ENCODE assay signal across 16 cellular contexts in the genomic region with DNA sequence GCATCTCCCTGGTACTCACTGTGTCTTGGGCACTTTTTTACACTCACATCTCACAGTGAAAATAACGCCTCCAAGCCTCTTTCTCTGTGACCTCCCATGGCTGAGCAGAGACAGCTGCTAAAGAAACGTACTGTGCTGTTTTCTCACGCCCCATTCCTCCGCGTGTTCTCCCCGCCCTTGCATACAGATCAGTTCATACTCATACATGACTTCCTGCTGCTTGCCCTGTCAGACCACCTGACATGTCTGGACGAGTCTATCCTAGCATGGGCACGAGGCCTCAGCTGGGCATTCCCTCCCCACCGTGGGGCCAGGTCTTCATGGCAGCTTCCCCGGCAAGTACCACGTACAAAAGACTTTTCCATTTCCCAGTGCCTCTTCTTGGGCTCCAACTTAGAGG. TPM values are rescaled to one million over a fixed set of nuclear protein-coding genes. Genes with fewer than 3 reads are reported as not detected.
DNase-seq lines count a peak whose midpoint lies in the region; ATAC-seq, FAIRE-seq and TF ChIP-seq lines count a peak whose summit lies in the region.
"Had no signal": no experiment of that assay in that cellular context is flagged by ENCODE, and none has a peak within 500 bp of the region (broad histone marks: within the 10 kb centered on the region; RNA-seq: fewer than 3 reads in every experiment).

No MANE protein-coding gene starts in this region.

- H3K9me3 Mint-ChIP-seq in stimulated activated naive CD8-positive, alpha-beta T cell treated with anti-CD3 and anti-CD28 coated beads, Interleukin-15, Interleukin-2, amounts not matched to agents 100 ng/mL and 50 ng/mL, for 24 hours, result peaks cover 16% of the 10 kb centered on the region

- H3K9me3 ChIP-seq in K562 (replicated peaks; ENCODE audit: control insufficient read depth, insufficient read depth, low read depth, low read length), result no peaks in the 10 kb centered on the region
- H3K9me3 ChIP-seq in psoas muscle, result peaks cover 8% of the 10 kb centered on the region
- H3K9me3 ChIP-seq: pancreas, suprapubic skin had no signal

- peaks cover 0 to 7% of the 10 kb centered on the region in 2 experiments; a peak in 2 of 5 replicates for H3K4me1 ChIP-seq in K562 (replicated peaks in 1 of 2; ENCODE audit: control insufficient read depth in 2 of 2, insufficient read depth in 2 of 2, low read length in 2 of 2)
- H3K4me1 ChIP-seq in psoas muscle, result no peaks in the 10 kb centered on the region
- H3K4me1 ChIP-seq: pancreas had no signal

- CTCF ChIA-PET in K562 (lab: Yijun Ruan, JAX; ENCODE audit: low intra/inter-chr PET ratio), result no interaction called here

- POLR2A ChIA-PET in K562 (lab: Yijun Ruan, JAX), result interaction anchor here (0.5 to 2.3 kb wide), 3 partner anchors 12 to 150 kb away, joined by 3 to 7 read pairs (median 4); no protein-coding TSS in a partner anchor

- TF ChIP-seq RAD21 in K562 (CRISPR knock-in tag; conservative IDR thresholded peaks at IDR 0.05 in 1 of 2, IDR thresholded peaks at IDR 0.05 in 1 of 2), result no peak

- intact Hi-C loops in K562 (cut with micrococcal nuclease) (no loop called here), psoas muscle (cut with DNase I) (no loop called here)

- ATAC-seq in stimulated activated naive CD8-positive, alpha-beta T cell treated with anti-CD3 and anti-CD28 coated beads, Interleukin-15, Interleukin-2, amounts not matched to agents 100 U/mL and 50 U/mL, for 24 hours, result no peak
- ATAC-seq in HG02852 (IDR thresholded peaks at IDR 0.05; ENCODE audit: unreplicated experiment) (peak; percentile 80), K562 (peak; percentile 23; the same call in 2 of the 3 replicates), psoas muscle (no peak)
- ATAC-seq: left cardiac atrium, pancreas had no signal

- in situ Hi-C loops in K562 (cut with MboI), result no loop called here

- no peaks in the 10 kb centered on the region for H3K36me3 ChIP-seq in K562 (ENCODE audit: control insufficient read depth, insufficient read depth, low read length)
- H3K36me3 ChIP-seq in psoas muscle (ENCODE audit: insufficient read depth in 1 of 2, low read depth in 1 of 2), result no peaks in the 10 kb centered on the region
- H3K36me3 ChIP-seq: pancreas, suprapubic skin had no signal

- H3K4me1 Mint-ChIP-seq in stimulated activated naive CD8-positive, alpha-beta T cell treated with anti-CD3 and anti-CD28 coated beads, Interleukin-15, Interleukin-2, amounts not matched to agents 100 ng/mL and 50 ng/mL, for 24 hours (ENCODE audit: low read depth), result peaks cover 23% of the 10 kb centered on the region

- TF ChIP-seq EP300 in K562 (IDR thresholded peaks at IDR 0.05; ENCODE audit: low read length), result no peak

- H3K4me3 ChIP-seq in K562, result no peak overlapping the region
- H3K4me3 ChIP-seq in psoas muscle, result no peak overlapping the region
- H3K4me3 ChIP-seq: pancreas, suprapubic skin had no signal

- H2AFZ ChIP-seq in K562 (ENCODE audit: low read depth, low read length), result peak overlapping the region; percentile 7; the same call in 1 of the 2 replicates

- FAIRE-seq in K562 (lab: Jason Lieb, UNC), result no peak
- FAIRE-seq: pancreas had no signal

- H3K27me3 Mint-ChIP-seq in stimulated activated naive CD8-positive, alpha-beta T cell treated with anti-CD3 and anti-CD28 coated beads, Interleukin-15, Interleukin-2, amounts not matched to agents 100 ng/mL and 50 ng/mL, for 24 hours, result no peaks in the 10 kb centered on the region

- no peak overlapping the region for H3K27ac ChIP-seq in K562 (ENCODE audit: extremely low read depth, low read depth, low read length)
- no peak overlapping the region for H3K27ac ChIP-seq in psoas muscle
- H3K27ac ChIP-seq: pancreas, suprapubic skin had no signal

- TF ChIP-seq CTCF in K562 (IDR thresholded peaks at IDR 0.05 in 2 of 3, conservative IDR thresholded peaks at IDR 0.05 in 1 of 3; ENCODE audit: insufficient read depth in 2 of 3, low read depth in 1 of 3, low read length in 3 of 3) (no peak), psoas muscle (IDR thresholded peaks at IDR 0.05) (no peak)

- peak overlapping the region in 1 of 2 experiments; percentile 20; a peak in 1 of 4 replicates for H3K9ac ChIP-seq in K562 (ENCODE audit: insufficient read depth in 1 of 2, low read depth in 2 of 2, low read length in 2 of 2)

- no peak for TF ChIP-seq POLR2A in K562 (conservative IDR thresholded peaks at IDR 0.05)

- DNase-seq in stimulated activated naive CD8-positive, alpha-beta T cell treated with anti-CD3 and anti-CD28 coated beads, Interleukin-15, Interleukin-2, amounts not matched to agents 100 U/mL and 50 U/mL, for 24 hours, result no peak
- no peak for DNase-seq in K562 (ENCODE audit: extremely low read depth in 1 of 4, low spot score in 3 of 4)
- DNase-seq in hypothalamus (lab: John Stamatoyannopoulos, UW), result no peak
- DNase-seq in D341Med (ENCODE audit: low spot score), result no peak
- no peak for DNase-seq in Kasumi-1 (lab: John Stamatoyannopoulos, UW)
- DNase-seq in psoas muscle, result no peak
- DNase-seq: activated T-cell treated with anti-CD3 and anti-CD28 coated beads, Interleukin-2, amount 50 U/mL, for 48 hours; caudate nucleus; GF-D8; left cardiac atrium; NCI-H1694 treated with DMSO at 0.1 percent for 48 hours; pancreas; stimulated activated CD4-positive, alpha-beta T cell treated with anti-CD3 and anti-CD28 coated beads, Interleukin-4, amount 100 ng/mL, for 1 hour had no signal

- H3K4me3 Mint-ChIP-seq in stimulated activated naive CD8-positive, alpha-beta T cell treated with anti-CD3 and anti-CD28 coated beads, Interleukin-15, Interleukin-2, amounts not matched to agents 100 ng/mL and 50 ng/mL, for 24 hours, result no peak overlapping the region

- no peaks in the 10 kb centered on the region for H4K20me1 ChIP-seq in K562 (replicated peaks; ENCODE audit: control insufficient read depth, insufficient read depth, low read length)

- H3K79me2 ChIP-seq in K562 (ENCODE audit: control insufficient read depth, insufficient read depth, low read length), result no peaks in the 10 kb centered on the region

- H3K27me3 ChIP-seq in K562 (ENCODE audit: control insufficient read depth in 2 of 2, insufficient read depth in 2 of 2, low read length in 2 of 2) (no peaks in the 10 kb centered on the region), psoas muscle (ENCODE audit: insufficient read depth in 3 of 3, low read length in 2 of 3) (no peaks in the 10 kb centered on the region)
- H3K27me3 ChIP-seq: pancreas, suprapubic skin had no signal

- no TSS peak for BruUV-seq in K562 (replicated peaks; lab: Mats Ljungman, UMichigan)

- peak overlapping the region; percentile 56 for H3K27ac Mint-ChIP-seq in stimulated activated naive CD8-positive, alpha-beta T cell treated with anti-CD3 and anti-CD28 coated beads, Interleukin-15, Interleukin-2, amounts not matched to agents 100 ng/mL and 50 ng/mL, for 24 hours

- H3K36me3 Mint-ChIP-seq in stimulated activated naive CD8-positive, alpha-beta T cell treated with anti-CD3 and anti-CD28 coated beads, Interleukin-15, Interleukin-2, amounts not matched to agents 100 ng/mL and 50 ng/mL, for 24 hours (ENCODE audit: low read depth), result peaks cover 11% of the 10 kb centered on the region

- H3K9me1 ChIP-seq in K562 (ENCODE audit: control insufficient read depth, insufficient read depth, low read length), result no peaks in the 10 kb centered on the region

- no peak overlapping the region for H3K4me2 ChIP-seq in K562 (ENCODE audit: insufficient read depth, low read length)

- WGBS in K562 (ENCODE audit: insufficient coverage, low coverage, missing lambda C conversion rate), result 68% methylated on average over 11 of the region's 11 CpGs
- WGBS in psoas muscle, 3 donors, result 72 to 78% (median 74%) methylated on average over 11 of the region's 11 CpGs

RNA-seq across cellular contexts. Expression of a gene that starts 21.2 kb away (rescaled TPM):
- 0.32 TPM in 1 of 2 replicates, not detected in the other for total RNA-seq in K562 (2011; cell fraction: chromatin; rRNA removed; ENCODE audit: low replicate concordance)
- total RNA-seq in K562 (2011; cell fraction: nucleolus; rRNA removed), result not detected in 2 replicates
- total RNA-seq in K562 (2011; cell fraction: nucleoplasm; rRNA removed), result 0.46 TPM in 1 of 2 replicates, not detected in the other
- 0.14 TPM in 1 of 2 replicates, not detected in the other for total RNA-seq in K562 (2014; rRNA removed)
- total RNA-seq in K562 (2014; rRNA removed; fragmentation: Illumina TruSeq; extraction: Trizol), result 0.15 and 0.19 TPM in 2 replicates
- 0.08 TPM in 1 of 2 replicates, not detected in the other for total RNA-seq in K562 (2015; rRNA removed; fragmentation: Illumina TruSeq; extraction: Trizol)
- 0.09 TPM in 1 of 2 replicates, not detected in the other for total RNA-seq in K562 (2021)
- polyA plus RNA-seq in K562 (2011; rRNA removed), result 0.07 and 0.09 TPM in 2 replicates
- polyA plus RNA-seq in K562 (2011; cell fraction: cytosol; rRNA removed), result 0.09 TPM in 1 of 2 replicates, not detected in the other
- 0.11 and 0.13 TPM in 2 replicates for polyA plus RNA-seq in K562 (2011; cell fraction: nucleus; rRNA removed)
- 0.30 and 1.4 TPM in 2 replicates for polyA plus RNA-seq in K562 (2012)
- 0.08 and 0.15 TPM in 2 replicates for polyA plus RNA-seq in K562 (2014; fragmentation: Illumina TruSeq; extraction: Trizol)
- polyA plus RNA-seq in K562 (2014; fragmentation: Nextera tagmentation; extraction: Ambion mirVana), result under 1 TPM in 1 of 2 experiments, not detected in 1; 0.27 TPM
- 0.03 TPM in 1 of 2 replicates, not detected in the other for polyA plus RNA-seq in K562 (2014; rRNA removed)
- 0.07 TPM in 1 of 2 replicates, not detected in the other for polyA minus RNA-seq in K562 (2011; rRNA and poly(A)+ RNA removed)
- not detected in 2 replicates for polyA minus RNA-seq in K562 (2011; cell fraction: cytosol; rRNA and poly(A)+ RNA removed)
- not detected in 2 replicates for polyA minus RNA-seq in K562 (2011; cell fraction: nucleus; rRNA and poly(A)+ RNA removed)
- under 1 TPM in 1 of 4 donors, not detected in 3; 0.12 TPM for total RNA-seq in psoas muscle
- polyA plus RNA-seq in psoas muscle, result under 1 TPM in 1 of 3 donors, not detected in 2; 0.08 TPM
- total RNA-seq: left cardiac atrium had no signal

RNA-seq across cellular contexts. Expression of a gene that starts 31.0 kb away (rescaled TPM):
- not detected in 2 replicates for total RNA-seq in K562 (2011; cell fraction: chromatin; rRNA removed; ENCODE audit: low replicate concordance)
- total RNA-seq in K562 (2011; cell fraction: nucleolus; rRNA removed), result not detected in 2 replicates
- not detected in 2 replicates for total RNA-seq in K562 (2011; cell fraction: nucleoplasm; rRNA removed)
- total RNA-seq in K562 (2014; rRNA removed) (not detected in 2 replicates), K562 (2014; rRNA removed; fragmentation: Illumina TruSeq; extraction: Trizol) (not detected in 2 replicates), K562 (2015; rRNA removed; fragmentation: Illumina TruSeq; extraction: Trizol) (0.29 TPM in 1 of 2 replicates, not detected in the other), K562 (2021) (not detected in 2 replicates), psoas muscle (under 1 TPM in 3 of 4 donors, not detected in 1; 0.25 to 0.42 (median 0.28) TPM)
- polyA plus RNA-seq in K562 (2011; rRNA removed) (0.09 TPM in 1 of 2 replicates, not detected in the other), K562 (2014; fragmentation: Illumina TruSeq; extraction: Trizol) (not detected in 2 replicates), K562 (2014; fragmentation: Nextera tagmentation; extraction: Ambion mirVana) (not detected), K562 (2014; rRNA removed) (not detected in 2 replicates), psoas muscle (under 1 TPM; 0.06 to 0.38 (median 0.25) TPM)
- polyA plus RNA-seq in K562 (2011; cell fraction: cytosol; rRNA removed), result not detected in 2 replicates
- not detected in 2 replicates for polyA plus RNA-seq in K562 (2011; cell fraction: nucleus; rRNA removed)
- polyA plus RNA-seq in K562 (2012), result 0.06 and 0.13 TPM in 2 replicates
- polyA minus RNA-seq in K562 (2011; rRNA and poly(A)+ RNA removed), result not detected in 2 replicates
- polyA minus RNA-seq in K562 (2011; cell fraction: cytosol; rRNA and poly(A)+ RNA removed), result not detected in 2 replicates
- not detected in 2 replicates for polyA minus RNA-seq in K562 (2011; cell fraction: nucleus; rRNA and poly(A)+ RNA removed)

RNA-seq across cellular contexts. Expression of a gene that starts 41.1 kb away (rescaled TPM):
- 12.0 and 31.2 TPM in 2 replicates for total RNA-seq in K562 (2011; cell fraction: chromatin; rRNA removed; ENCODE audit: low replicate concordance)
- total RNA-seq in K562 (2011; cell fraction: nucleolus; rRNA removed), result 9.5 and 10.3 TPM in 2 replicates
- total RNA-seq in K562 (2011; cell fraction: nucleoplasm; rRNA removed), result 20.5 and 28.5 TPM in 2 replicates
- total RNA-seq in K562 (2014; rRNA removed), result 10.4 and 12.3 TPM in 2 replicates
- total RNA-seq in K562 (2014; rRNA removed; fragmentation: Illumina TruSeq; extraction: Trizol), result 14.2 and 16.9 TPM in 2 replicates
- total RNA-seq in K562 (2015; rRNA removed; fragmentation: Illumina TruSeq; extraction: Trizol), result 11.5 and 12.1 TPM in 2 replicates
- total RNA-seq in K562 (2021), result 17.6 and 18.6 TPM in 2 replicates
- 15.8 and 18.5 TPM in 2 replicates for polyA plus RNA-seq in K562 (2011; rRNA removed)
- polyA plus RNA-seq in K562 (2011; cell fraction: cytosol; rRNA removed), result 2.9 and 6.0 TPM in 2 replicates
- polyA plus RNA-seq in K562 (2011; cell fraction: nucleus; rRNA removed), result 7.2 and 9.8 TPM in 2 replicates
- polyA plus RNA-seq in K562 (2012), result 12.2 and 19.9 TPM in 2 replicates
- 20.3 and 21.9 TPM in 2 replicates for polyA plus RNA-seq in K562 (2014; fragmentation: Illumina TruSeq; extraction: Trizol)
- 10 to 100 TPM; 14.1 to 14.9 TPM for polyA plus RNA-seq in K562 (2014; fragmentation: Nextera tagmentation; extraction: Ambion mirVana)
- 10.9 and 13.2 TPM in 2 replicates for polyA plus RNA-seq in K562 (2014; rRNA removed)
- polyA minus RNA-seq in K562 (2011; rRNA and poly(A)+ RNA removed), result 21.9 and 31.4 TPM in 2 replicates
- polyA minus RNA-seq in K562 (2011; cell fraction: cytosol; rRNA and poly(A)+ RNA removed), result 4.9 and 6.4 TPM in 2 replicates
- 12.3 and 21.2 TPM in 2 replicates for polyA minus RNA-seq in K562 (2011; cell fraction: nucleus; rRNA and poly(A)+ RNA removed)
- total RNA-seq in psoas muscle, result under 1 TPM in 2 of 4 donors, not detected in 2; 0.05 to 0.19 TPM
- under 1 TPM in 2 of 3 donors, not detected in 1; 0.05 to 0.13 TPM for polyA plus RNA-seq in psoas muscle

Comparison
In these comparisons a context has a peak if more than half of its experiments do, and no peak if none do; other contexts are left out.
1. ATAC-seq: peak in HG02852 (single experiment) and K562 (single experiment); none in stimulated activated naive CD8-positive, alpha-beta T cell treated with anti-CD3 and anti-CD28 coated beads, Interleukin-15, Interleukin-2, amounts not matched to agents 100 U/mL and 50 U/mL, for 24 hours (single experiment) and psoas muscle (0 of 4).
2. RNA of a gene that starts 41.1 kb away (total RNA-seq): 9.5 to 31.2 TPM in K562; 0.05 to 0.19 TPM in psoas muscle; every median in the first group is over 4 times any median in the second.